ENCODE assay signal across 11 cellular contexts in the genomic region with DNA sequence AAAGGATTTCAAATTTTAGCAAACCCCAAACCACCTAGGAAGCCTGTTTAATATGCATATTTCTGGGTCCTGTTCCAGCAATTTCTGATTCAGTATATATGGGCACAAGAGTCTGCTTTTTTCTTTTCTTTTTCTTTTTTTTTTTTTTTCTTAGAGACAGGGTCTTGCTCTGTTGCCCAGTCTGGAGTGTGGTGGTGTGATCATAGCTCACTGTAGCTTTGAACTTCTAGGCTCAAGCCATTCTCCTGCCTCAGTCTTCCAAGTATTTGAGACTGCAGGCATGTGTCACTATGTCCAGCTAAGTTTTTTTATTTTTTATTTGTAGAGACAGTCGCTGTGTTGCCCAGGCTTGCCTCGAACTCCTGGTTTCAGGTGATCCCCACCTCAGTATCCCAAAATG.
"Had no signal": no experiment of that assay in that cellular context is flagged by ENCODE, and none has a peak within 500 bp of the region (broad histone marks: within the 10 kb centered on the region; RNA-seq: fewer than 3 reads in every experiment).

No MANE protein-coding gene starts in this region.

- ATAC-seq: GM23338, HCT116 had no signal

- H3K4me2 ChIP-seq: GM23338 had no signal

- H2AFZ ChIP-seq: GM23248, GM23338 had no signal

- H3K4me3 Mint-ChIP-seq: GM23338, H9, HFFc6 had no signal

- FAIRE-seq: H1, H54 had no signal

- H3K4me1 ChIP-seq: HAP-1 had no signal

- H3K9me3 ChIP-seq: HAP-1 had no signal

- H3K9me3 Mint-ChIP-seq: GM23338, H9, HFFc6 had no signal

- H3K4me3 ChIP-seq: GM23248, GM23338, HAP-1 had no signal

- H3K4me1 Mint-ChIP-seq: GM23338, H9 had no signal

- H3K27ac ChIP-seq: GM23248 had no signal

- H3K27ac Mint-ChIP-seq: GM23338, H9, HFFc6 had no signal

- DNase-seq: GM23248, GOT3, H7, H9, HCEC 1CT, HFFc6 had no signal

- H3K9ac ChIP-seq: GM23248 had no signal
